In the genomic region with DNA sequence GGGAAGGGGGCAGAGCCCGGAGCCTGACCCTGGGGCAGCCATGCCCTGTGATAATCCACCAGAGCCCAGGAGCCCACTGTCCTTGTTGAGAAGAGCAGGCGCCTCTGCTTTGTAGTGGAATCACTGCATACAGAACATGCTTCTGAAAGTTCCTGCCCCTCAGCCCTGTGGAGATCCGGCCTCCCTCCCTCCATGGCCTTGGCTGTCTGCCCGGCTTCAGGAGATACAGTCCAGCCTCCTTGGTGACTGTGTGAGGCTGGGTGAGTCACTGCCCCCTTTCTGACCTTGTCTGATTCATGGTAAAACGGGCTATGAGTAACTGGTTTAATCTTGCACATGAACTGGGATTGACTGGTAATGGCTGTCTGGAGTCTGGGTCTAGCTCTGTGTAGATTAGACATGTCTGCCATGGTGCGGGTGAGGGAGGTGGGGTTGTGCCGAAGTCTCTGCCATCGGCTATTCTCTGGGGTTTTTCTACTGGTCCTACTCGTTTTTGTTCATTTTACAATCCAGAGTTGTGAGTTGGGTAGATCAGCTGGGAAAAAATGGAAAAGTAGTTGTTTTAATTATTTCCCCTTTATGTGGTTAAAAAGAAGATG, we compare ENCODE assay signal across 1 cellular context.
TF ChIP-seq lines count a peak whose summit lies in the region.
"Not testable (repeated sequence)": the region's sequence is repeated elsewhere in the genome, so short reads cannot be mapped to it uniquely, and the experiment has no call there.

No MANE protein-coding gene starts in this region.

TF ChIP-seq in HepG2, 621 proteins besides CTCF, POLR2A, EP300 and RAD21 (continued from another document):
- TF ChIP-seq, protein P1, sequence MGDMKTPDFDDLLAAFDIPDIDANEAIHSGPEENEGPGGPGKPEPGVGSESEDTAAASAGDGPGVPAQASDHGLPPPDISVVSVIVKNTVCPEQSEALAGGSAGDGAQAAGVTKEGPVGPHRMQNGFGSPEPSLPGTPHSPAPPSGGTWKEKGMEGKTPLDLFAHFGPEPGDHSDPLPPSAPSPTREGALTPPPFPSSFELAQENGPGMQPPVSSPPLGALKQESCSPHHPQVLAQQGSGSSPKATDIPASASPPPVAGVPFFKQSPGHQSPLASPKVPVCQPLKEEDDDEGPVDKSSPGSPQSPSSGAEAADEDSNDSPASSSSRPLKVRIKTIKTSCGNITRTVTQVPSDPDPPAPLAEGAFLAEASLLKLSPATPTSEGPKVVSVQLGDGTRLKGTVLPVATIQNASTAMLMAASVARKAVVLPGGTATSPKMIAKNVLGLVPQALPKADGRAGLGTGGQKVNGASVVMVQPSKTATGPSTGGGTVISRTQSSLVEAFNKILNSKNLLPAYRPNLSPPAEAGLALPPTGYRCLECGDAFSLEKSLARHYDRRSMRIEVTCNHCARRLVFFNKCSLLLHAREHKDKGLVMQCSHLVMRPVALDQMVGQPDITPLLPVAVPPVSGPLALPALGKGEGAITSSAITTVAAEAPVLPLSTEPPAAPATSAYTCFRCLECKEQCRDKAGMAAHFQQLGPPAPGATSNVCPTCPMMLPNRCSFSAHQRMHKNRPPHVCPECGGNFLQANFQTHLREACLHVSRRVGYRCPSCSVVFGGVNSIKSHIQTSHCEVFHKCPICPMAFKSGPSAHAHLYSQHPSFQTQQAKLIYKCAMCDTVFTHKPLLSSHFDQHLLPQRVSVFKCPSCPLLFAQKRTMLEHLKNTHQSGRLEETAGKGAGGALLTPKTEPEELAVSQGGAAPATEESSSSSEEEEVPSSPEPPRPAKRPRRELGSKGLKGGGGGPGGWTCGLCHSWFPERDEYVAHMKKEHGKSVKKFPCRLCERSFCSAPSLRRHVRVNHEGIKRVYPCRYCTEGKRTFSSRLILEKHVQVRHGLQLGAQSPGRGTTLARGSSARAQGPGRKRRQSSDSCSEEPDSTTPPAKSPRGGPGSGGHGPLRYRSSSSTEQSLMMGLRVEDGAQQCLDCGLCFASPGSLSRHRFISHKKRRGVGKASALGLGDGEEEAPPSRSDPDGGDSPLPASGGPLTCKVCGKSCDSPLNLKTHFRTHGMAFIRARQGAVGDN (CRISPR knock-in tag; IDR thresholded peaks at IDR 0.05), result peak; percentile 58
- TF ChIP-seq FOXO1 (CRISPR knock-in tag; IDR thresholded peaks at IDR 0.05) (peak; percentile 37; the same call in 1 of the 2 replicates), ZNF263 (CRISPR knock-in tag; IDR thresholded peaks at IDR 0.05) (peak; percentile 55; the same call in 1 of the 2 replicates), GATAD2A (CRISPR knock-in tag; IDR thresholded peaks at IDR 0.05) (peak; percentile 85), STAG1 (CRISPR knock-in tag; IDR thresholded peaks at IDR 0.05) (peak; percentile 30; the same call in 1 of the 2 replicates), SMARCC2 (IDR thresholded peaks at IDR 0.05) (0 out of 2 replicates have a peak, but pooled peaks have one; percentile 5), SOX5 (CRISPR knock-in tag; IDR thresholded peaks at IDR 0.05; ENCODE audit: borderline replicate concordance) (peak; percentile 76; the same call in 1 of the 2 replicates), THAP11 (CRISPR knock-in tag; IDR thresholded peaks at IDR 0.05) (peak; percentile 59; the same call in 1 of the 2 replicates), ZNF614 (CRISPR knock-in tag; IDR thresholded peaks at IDR 0.05; ENCODE audit: borderline replicate concordance) (0 out of 2 replicates have a peak, but pooled peaks have one; percentile 37), SAP130 (CRISPR knock-in tag; IDR thresholded peaks at IDR 0.05; ENCODE audit: low read depth) (peak; percentile 87), ZNF770 (CRISPR knock-in tag; IDR thresholded peaks at IDR 0.05) (peak; percentile 91), HNF4A (CRISPR knock-in tag; IDR thresholded peaks at IDR 0.05) (peak; percentile 18; the same call in 1 of the 2 replicates), DRAP1 (CRISPR knock-in tag; IDR thresholded peaks at IDR 0.05) (0 out of 2 replicates have a peak, but pooled peaks have one; percentile 21), NCOR1 (IDR thresholded peaks at IDR 0.05; ENCODE audit: borderline replicate concordance, low read length) (peak; percentile 54; the same call in 1 of the 2 replicates), ARID4A (CRISPR knock-in tag; IDR thresholded peaks at IDR 0.05; ENCODE audit: borderline replicate concordance) (peak; percentile 28; the same call in 1 of the 2 replicates), GFI1 (CRISPR knock-in tag; IDR thresholded peaks at IDR 0.05; ENCODE audit: borderline replicate concordance) (peak; percentile 51; the same call in 1 of the 2 replicates), KMT2A (CRISPR knock-in tag; IDR thresholded peaks at IDR 0.05) (0 out of 2 replicates have a peak, but pooled peaks have one; percentile 37), FOSL1 (CRISPR knock-in tag; IDR thresholded peaks at IDR 0.05; ENCODE audit: borderline replicate concordance) (peak; percentile 68; the same call in 1 of the 2 replicates), ZNF501 (CRISPR knock-in tag; IDR thresholded peaks at IDR 0.05) (0 out of 2 replicates have a peak, but pooled peaks have one; percentile 14), RARA (CRISPR knock-in tag; IDR thresholded peaks at IDR 0.05) (peak; percentile 97), FOXA1 (CRISPR knock-in tag; IDR thresholded peaks at IDR 0.05) (peak; percentile 17; the same call in 1 of the 2 replicates), RCOR2 (CRISPR knock-in tag; IDR thresholded peaks at IDR 0.05) (peak; percentile 58; the same call in 1 of the 2 replicates), ZNF331 (CRISPR knock-in tag; IDR thresholded peaks at IDR 0.05) (0 out of 2 replicates have a peak, but pooled peaks have one; percentile 41), TARDBP (CRISPR knock-in tag; IDR thresholded peaks at IDR 0.05) (0 out of 2 replicates have a peak, but pooled peaks have one; percentile 39)
- TF ChIP-seq, protein P2, sequence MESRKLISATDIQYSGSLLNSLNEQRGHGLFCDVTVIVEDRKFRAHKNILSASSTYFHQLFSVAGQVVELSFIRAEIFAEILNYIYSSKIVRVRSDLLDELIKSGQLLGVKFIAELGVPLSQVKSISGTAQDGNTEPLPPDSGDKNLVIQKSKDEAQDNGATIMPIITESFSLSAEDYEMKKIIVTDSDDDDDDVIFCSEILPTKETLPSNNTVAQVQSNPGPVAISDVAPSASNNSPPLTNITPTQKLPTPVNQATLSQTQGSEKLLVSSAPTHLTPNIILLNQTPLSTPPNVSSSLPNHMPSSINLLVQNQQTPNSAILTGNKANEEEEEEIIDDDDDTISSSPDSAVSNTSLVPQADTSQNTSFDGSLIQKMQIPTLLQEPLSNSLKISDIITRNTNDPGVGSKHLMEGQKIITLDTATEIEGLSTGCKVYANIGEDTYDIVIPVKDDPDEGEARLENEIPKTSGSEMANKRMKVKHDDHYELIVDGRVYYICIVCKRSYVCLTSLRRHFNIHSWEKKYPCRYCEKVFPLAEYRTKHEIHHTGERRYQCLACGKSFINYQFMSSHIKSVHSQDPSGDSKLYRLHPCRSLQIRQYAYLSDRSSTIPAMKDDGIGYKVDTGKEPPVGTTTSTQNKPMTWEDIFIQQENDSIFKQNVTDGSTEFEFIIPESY (CRISPR knock-in tag; IDR thresholded peaks at IDR 0.05), result peak; percentile 13; the same call in 1 of the 2 replicates
- TF ChIP-seq, protein P3, sequence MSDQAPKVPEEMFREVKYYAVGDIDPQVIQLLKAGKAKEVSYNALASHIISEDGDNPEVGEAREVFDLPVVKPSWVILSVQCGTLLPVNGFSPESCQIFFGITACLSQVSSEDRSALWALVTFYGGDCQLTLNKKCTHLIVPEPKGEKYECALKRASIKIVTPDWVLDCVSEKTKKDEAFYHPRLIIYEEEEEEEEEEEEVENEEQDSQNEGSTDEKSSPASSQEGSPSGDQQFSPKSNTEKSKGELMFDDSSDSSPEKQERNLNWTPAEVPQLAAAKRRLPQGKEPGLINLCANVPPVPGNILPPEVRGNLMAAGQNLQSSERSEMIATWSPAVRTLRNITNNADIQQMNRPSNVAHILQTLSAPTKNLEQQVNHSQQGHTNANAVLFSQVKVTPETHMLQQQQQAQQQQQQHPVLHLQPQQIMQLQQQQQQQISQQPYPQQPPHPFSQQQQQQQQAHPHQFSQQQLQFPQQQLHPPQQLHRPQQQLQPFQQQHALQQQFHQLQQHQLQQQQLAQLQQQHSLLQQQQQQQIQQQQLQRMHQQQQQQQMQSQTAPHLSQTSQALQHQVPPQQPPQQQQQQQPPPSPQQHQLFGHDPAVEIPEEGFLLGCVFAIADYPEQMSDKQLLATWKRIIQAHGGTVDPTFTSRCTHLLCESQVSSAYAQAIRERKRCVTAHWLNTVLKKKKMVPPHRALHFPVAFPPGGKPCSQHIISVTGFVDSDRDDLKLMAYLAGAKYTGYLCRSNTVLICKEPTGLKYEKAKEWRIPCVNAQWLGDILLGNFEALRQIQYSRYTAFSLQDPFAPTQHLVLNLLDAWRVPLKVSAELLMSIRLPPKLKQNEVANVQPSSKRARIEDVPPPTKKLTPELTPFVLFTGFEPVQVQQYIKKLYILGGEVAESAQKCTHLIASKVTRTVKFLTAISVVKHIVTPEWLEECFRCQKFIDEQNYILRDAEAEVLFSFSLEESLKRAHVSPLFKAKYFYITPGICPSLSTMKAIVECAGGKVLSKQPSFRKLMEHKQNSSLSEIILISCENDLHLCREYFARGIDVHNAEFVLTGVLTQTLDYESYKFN (CRISPR knock-in tag; conservative IDR thresholded peaks at IDR 0.05), result peak; percentile 52
- TF ChIP-seq, protein P4, sequence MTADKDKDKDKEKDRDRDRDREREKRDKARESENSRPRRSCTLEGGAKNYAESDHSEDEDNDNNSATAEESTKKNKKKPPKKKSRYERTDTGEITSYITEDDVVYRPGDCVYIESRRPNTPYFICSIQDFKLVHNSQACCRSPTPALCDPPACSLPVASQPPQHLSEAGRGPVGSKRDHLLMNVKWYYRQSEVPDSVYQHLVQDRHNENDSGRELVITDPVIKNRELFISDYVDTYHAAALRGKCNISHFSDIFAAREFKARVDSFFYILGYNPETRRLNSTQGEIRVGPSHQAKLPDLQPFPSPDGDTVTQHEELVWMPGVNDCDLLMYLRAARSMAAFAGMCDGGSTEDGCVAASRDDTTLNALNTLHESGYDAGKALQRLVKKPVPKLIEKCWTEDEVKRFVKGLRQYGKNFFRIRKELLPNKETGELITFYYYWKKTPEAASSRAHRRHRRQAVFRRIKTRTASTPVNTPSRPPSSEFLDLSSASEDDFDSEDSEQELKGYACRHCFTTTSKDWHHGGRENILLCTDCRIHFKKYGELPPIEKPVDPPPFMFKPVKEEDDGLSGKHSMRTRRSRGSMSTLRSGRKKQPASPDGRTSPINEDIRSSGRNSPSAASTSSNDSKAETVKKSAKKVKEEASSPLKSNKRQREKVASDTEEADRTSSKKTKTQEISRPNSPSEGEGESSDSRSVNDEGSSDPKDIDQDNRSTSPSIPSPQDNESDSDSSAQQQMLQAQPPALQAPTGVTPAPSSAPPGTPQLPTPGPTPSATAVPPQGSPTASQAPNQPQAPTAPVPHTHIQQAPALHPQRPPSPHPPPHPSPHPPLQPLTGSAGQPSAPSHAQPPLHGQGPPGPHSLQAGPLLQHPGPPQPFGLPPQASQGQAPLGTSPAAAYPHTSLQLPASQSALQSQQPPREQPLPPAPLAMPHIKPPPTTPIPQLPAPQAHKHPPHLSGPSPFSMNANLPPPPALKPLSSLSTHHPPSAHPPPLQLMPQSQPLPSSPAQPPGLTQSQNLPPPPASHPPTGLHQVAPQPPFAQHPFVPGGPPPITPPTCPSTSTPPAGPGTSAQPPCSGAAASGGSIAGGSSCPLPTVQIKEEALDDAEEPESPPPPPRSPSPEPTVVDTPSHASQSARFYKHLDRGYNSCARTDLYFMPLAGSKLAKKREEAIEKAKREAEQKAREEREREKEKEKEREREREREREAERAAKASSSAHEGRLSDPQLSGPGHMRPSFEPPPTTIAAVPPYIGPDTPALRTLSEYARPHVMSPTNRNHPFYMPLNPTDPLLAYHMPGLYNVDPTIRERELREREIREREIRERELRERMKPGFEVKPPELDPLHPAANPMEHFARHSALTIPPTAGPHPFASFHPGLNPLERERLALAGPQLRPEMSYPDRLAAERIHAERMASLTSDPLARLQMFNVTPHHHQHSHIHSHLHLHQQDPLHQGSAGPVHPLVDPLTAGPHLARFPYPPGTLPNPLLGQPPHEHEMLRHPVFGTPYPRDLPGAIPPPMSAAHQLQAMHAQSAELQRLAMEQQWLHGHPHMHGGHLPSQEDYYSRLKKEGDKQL (CRISPR knock-in tag; IDR thresholded peaks at IDR 0.05; ENCODE audit: low read depth), result peak; percentile 41; the same call in 1 of the 2 replicates
- not testable (repeated sequence) for TF ChIP-seq FOXA1 (IDR thresholded peaks at IDR 0.05)
